Comparison of ENCODE assay signal across 8 cellular contexts in the genomic region with DNA sequence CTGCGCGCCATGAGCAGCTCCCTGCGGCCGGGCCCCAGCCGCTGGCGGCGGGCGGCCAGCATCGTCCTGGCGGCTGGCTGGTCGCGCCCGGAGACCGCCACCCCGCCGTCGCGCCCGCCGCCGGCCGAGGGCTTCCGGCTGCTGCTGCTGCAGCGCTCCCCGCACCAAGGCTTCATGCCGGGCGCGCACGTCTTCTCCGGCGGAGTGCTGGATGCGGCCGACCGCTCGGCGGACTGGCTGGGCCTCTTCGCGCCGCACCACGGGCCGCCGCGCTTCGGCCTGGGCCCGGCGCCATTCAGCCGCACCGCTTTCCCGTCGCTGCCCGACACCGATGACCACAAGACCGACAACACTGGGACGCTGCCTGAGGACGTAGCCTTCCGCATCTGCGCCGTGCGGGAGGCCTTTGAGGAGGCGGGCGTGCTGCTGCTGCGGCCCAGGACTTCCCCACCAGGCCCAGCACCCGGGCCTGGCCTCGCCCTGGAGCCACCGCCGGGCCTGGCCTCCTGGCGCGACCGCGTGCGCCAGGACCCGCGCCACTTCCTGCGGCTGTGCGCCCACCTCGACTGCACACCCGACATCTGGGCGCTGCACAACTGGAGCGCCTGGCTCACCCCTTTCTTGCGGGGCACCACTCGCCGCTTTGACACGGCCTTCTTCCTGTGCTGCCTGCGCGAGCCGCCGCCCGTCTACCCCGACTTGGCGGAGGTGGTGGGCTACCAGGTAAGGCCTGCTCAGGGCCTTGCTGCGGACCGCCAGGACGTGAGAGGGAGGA. TPM values are rescaled to one million over a fixed set of nuclear protein-coding genes. Genes with fewer than 3 reads are reported as not detected.
DNase-seq lines count a peak whose midpoint lies in the region; ATAC-seq, FAIRE-seq and TF ChIP-seq lines count a peak whose summit lies in the region.

No MANE protein-coding gene starts in this region.

- no peak overlapping the region for H3K56ac ChIP-seq in H1 (replicated peaks; ENCODE audit: insufficient read length, low read depth, low read length)

- H3K27me3 ChIP-seq in H1 (replicated peaks in 1 of 4; ENCODE audit: control insufficient read depth in 3 of 4, extremely low read depth in 1 of 4, insufficient read depth in 3 of 4, low read length in 3 of 4): peaks cover 0 to 21% (median 10%) of the 10 kb centered on the region in 4 experiments; a peak in 6 of 7 replicates

- peak; percentile 62 for ATAC-seq in stimulated activated effector memory CD8-positive, alpha-beta T cell treated with anti-CD3 and anti-CD28 coated beads, Interleukin-12 subunit alpha, Interleukin-12 subunit beta, amount 100 ng/mL, for 72 hours

- peaks cover 0 to 1% of the 10 kb centered on the region in 2 experiments for H4K20me1 ChIP-seq in H1 (replicated peaks in 1 of 2; ENCODE audit: control insufficient read depth in 1 of 2, insufficient read depth in 2 of 2, low read length in 2 of 2)

- no peak overlapping the region for H2AK5ac ChIP-seq in H1 (ENCODE audit: low read depth, low read length)

- no peak; a peak in 1 of 4 replicates for TF ChIP-seq RAD21 in H1 (IDR thresholded peaks at IDR 0.05 in 1 of 2, conservative IDR thresholded peaks at IDR 0.05 in 1 of 2; ENCODE audit: low read depth in 2 of 2, low read length in 2 of 2)

- H3K27ac ChIP-seq in H1 (ENCODE audit: low read depth, low read length): no peak overlapping the region

- no peak; a peak in 2 of 3 replicates for TF ChIP-seq POLR2A in H1 (IDR thresholded peaks at IDR 0.05; ENCODE audit: control extremely low read depth in 1 of 2, low read depth in 2 of 2, low read length in 2 of 2)

- FAIRE-seq in H1 (lab: Jason Lieb, UNC): no peak

- H3K4me2 ChIP-seq in H1 (ENCODE audit: insufficient read depth in 1 of 2, low read depth in 2 of 2, low read length in 2 of 2): peak overlapping the region; percentile 48 to 88

- H3K4me3 Mint-ChIP-seq in stimulated activated effector memory CD8-positive, alpha-beta T cell treated with anti-CD3 and anti-CD28 coated beads, Interleukin-12 subunit alpha, Interleukin-12 subunit beta, amount 100 ng/mL, for 72 hours: peak overlapping the region; percentile 93

- WGBS in H1 (ENCODE audit: extremely low coverage in 1 of 2, insufficient coverage in 1 of 2, insufficient read length in 1 of 2, insufficient replicate concordance in 2 of 2, low coverage in 1 of 2, low lambda C conversion rate in 2 of 2, missing lambda C conversion rate in 1 of 2), 2 experiments: 19% methylated on average over 83 of the region's 93 CpGs; no CpG with 5 or more reads in 1 of the 2 experiments

- no peaks in the 10 kb centered on the region for H3K9me3 ChIP-seq in H1 (ENCODE audit: insufficient read depth in 2 of 2, low read depth in 1 of 2, low read length in 1 of 2)

- H3K23ac ChIP-seq in H1 (ENCODE audit: insufficient read length): no peak overlapping the region

- H4K91ac ChIP-seq in H1 (replicated peaks; ENCODE audit: insufficient read length, low read length): peak overlapping the region; percentile 97

- peak overlapping the region in 3 of 4 experiments; percentile 51 to 67 (median 53); a peak in 5 of 7 replicates for H3K9ac ChIP-seq in H1 (replicated peaks in 1 of 4; ENCODE audit: extremely low read depth in 1 of 4, low read depth in 3 of 4, low read length in 3 of 4)

- CTCF ChIA-PET in H1 (lab: Charles Lee; ENCODE audit: partially characterized antibody): interaction anchor here (1.0 kb wide), 1 partner anchor 12 kb away, joined by 5 read pairs; no protein-coding TSS in a partner anchor

- peaks cover 2% of the 10 kb centered on the region; the same call in 1 of the 2 replicates for H3K23me2 ChIP-seq in H1 (ENCODE audit: low read depth, low read length)

- no peaks in the 10 kb centered on the region for H3K9me3 Mint-ChIP-seq in stimulated activated effector memory CD8-positive, alpha-beta T cell treated with anti-CD3 and anti-CD28 coated beads, Interleukin-12 subunit alpha, Interleukin-12 subunit beta, amount 100 ng/mL, for 72 hours

- peak overlapping the region; percentile 54; the same call in 1 of the 2 replicates for H2AFZ ChIP-seq in H1 (ENCODE audit: low read length)

- no peaks in the 10 kb centered on the region for H3K36me3 ChIP-seq in H1 (ENCODE audit: control insufficient read depth in 2 of 4, insufficient read depth in 4 of 4, low read length in 3 of 4)

- no peaks in the 10 kb centered on the region; the same call in 1 of the 2 replicates for H3K79me1 ChIP-seq in H1 (ENCODE audit: low read depth, low read length)

- peak overlapping the region; percentile 96 for H3K27ac Mint-ChIP-seq in stimulated activated effector memory CD8-positive, alpha-beta T cell treated with anti-CD3 and anti-CD28 coated beads, Interleukin-12 subunit alpha, Interleukin-12 subunit beta, amount 100 ng/mL, for 72 hours

- no peak overlapping the region for H2BK20ac ChIP-seq in H1 (ENCODE audit: low read length)

- H2BK12ac ChIP-seq in H1 (ENCODE audit: low read depth, low read length): 0 out of 2 replicates have a peak overlapping the region, but pooled peaks have one; percentile 63

- TF ChIP-seq CTCF in HFF-Myc (IDR thresholded peaks at IDR 0.05; ENCODE audit: low read depth, low read length, missing control alignments) (no peak), H1 (IDR thresholded peaks at IDR 0.05; ENCODE audit: control extremely low read depth in 1 of 3, insufficient read depth in 1 of 3, low read depth in 1 of 3, low read length in 3 of 3) (no peak)

- H3K4me3 ChIP-seq in HFF-Myc (replicated peaks; ENCODE audit: low read depth, low read length) (peak overlapping the region; percentile 59), H1 (ENCODE audit: extremely low read depth in 1 of 4, insufficient read depth in 2 of 4, low read depth in 3 of 4, low read length in 4 of 4) (peak overlapping the region; percentile 32 to 64 (median 35))

- no peak for TF ChIP-seq EP300 in H1 (IDR thresholded peaks at IDR 0.05; ENCODE audit: borderline replicate concordance in 1 of 2, low read depth in 2 of 2, low read length in 2 of 2)

- no peak overlapping the region for H3K14ac ChIP-seq in H1 (ENCODE audit: insufficient read length)

- peaks cover 30% of the 10 kb centered on the region for H3K36me3 Mint-ChIP-seq in stimulated activated effector memory CD8-positive, alpha-beta T cell treated with anti-CD3 and anti-CD28 coated beads, Interleukin-12 subunit alpha, Interleukin-12 subunit beta, amount 100 ng/mL, for 72 hours

- H3K4me1 Mint-ChIP-seq in stimulated activated effector memory CD8-positive, alpha-beta T cell treated with anti-CD3 and anti-CD28 coated beads, Interleukin-12 subunit alpha, Interleukin-12 subunit beta, amount 100 ng/mL, for 72 hours: peaks cover 53% of the 10 kb centered on the region

- DNase-seq in NCI-H82 (lab: John Stamatoyannopoulos, UW) (peak; percentile 64), NCI-H82 treated with DMSO at 0.1 percent for 48 hours (lab: John Stamatoyannopoulos, UW; ENCODE audit: unreplicated experiment) (no peak), HFF-Myc (ENCODE audit: extremely low read depth, low read depth) (no peak), MV-4-11 (lab: John Stamatoyannopoulos, UW) (peak; percentile 67), H1 (ENCODE audit: low read depth in 1 of 2, low spot score in 2 of 2) (peak in 1 of 2 experiments; percentile 72), lung microvascular endothelial cell (ENCODE audit: low read depth in 2 of 2) (peak; percentile 89 to 92)
- peak; percentile 59 to 67 for DNase-seq in activated CD4-positive, alpha-beta T cell treated with anti-CD3 and anti-CD28 coated beads, Interleukin-2, amount 50 U/mL, for 48 hours
- DNase-seq in stimulated activated effector memory CD8-positive, alpha-beta T cell treated with anti-CD3 and anti-CD28 coated beads, Interleukin-12 subunit alpha, Interleukin-12 subunit beta, amount 100 ng/mL, for 72 hours (ENCODE audit: low spot score in 2 of 2): peak; percentile 44 to 79

- no peaks in the 10 kb centered on the region; a peak in 1 of 7 replicates for H3K4me1 ChIP-seq in H1 (replicated peaks in 1 of 4; ENCODE audit: control insufficient read depth in 3 of 4, insufficient read depth in 4 of 4, low read length in 3 of 4)

- no peak overlapping the region for H2BK5ac ChIP-seq in H1 (ENCODE audit: low read depth, low read length)

- POLR2A ChIA-PET in H1 (lab: Charles Lee; ENCODE audit: partially characterized antibody): interaction anchor here (0.5 to 1.1 kb wide), 3 partner anchors 9 to 41 kb away, joined by 3 to 12 read pairs (median 4); no protein-coding TSS in a partner anchor

- H4K5ac ChIP-seq in H1 (ENCODE audit: insufficient read length, low read depth, low read length): no peak overlapping the region

- H3K18ac ChIP-seq in H1 (ENCODE audit: extremely low read depth, low read length): no peak overlapping the region; the same call in none of the 2 replicates

- H3K79me2 ChIP-seq in H1 (ENCODE audit: control insufficient read depth in 1 of 2, insufficient read depth in 2 of 2, low read length in 2 of 2): no peaks in the 10 kb centered on the region

- H4K8ac ChIP-seq in H1 (ENCODE audit: extremely low read depth, insufficient read depth, low read length): peak overlapping the region; percentile 91

- no peak overlapping the region for H3K4ac ChIP-seq in H1 (replicated peaks; ENCODE audit: insufficient read length, low read depth, low read length)

- no peak overlapping the region for H2BK15ac ChIP-seq in H1 (ENCODE audit: low read length)

- H2BK120ac ChIP-seq in H1 (replicated peaks; ENCODE audit: low read depth, low read length): no peak overlapping the region

RNA-seq across cellular contexts. Expression of a gene that starts 0.5 kb away (rescaled TPM):
- 2.4 and 3.3 TPM in 2 replicates for total RNA-seq in H1 (2021; fragmentation: NEBNext Ultra II Directional; extraction: Animal tissue kit (Norgen Biotek cat#: 25700))
- 2.0 TPM in 2 replicates for polyA plus RNA-seq in H1 (2011; rRNA removed)
- polyA plus RNA-seq in H1 (2011; cell fraction: cytosol; rRNA removed): 1.6 TPM
- polyA plus RNA-seq in H1 (2011; cell fraction: nucleus; rRNA removed): 1.7 TPM
- polyA plus RNA-seq in H1 (2012, experiment 1 of 2): 1.3 to 1.7 TPM (median 1.4 TPM) in 4 replicates
- 1.8 TPM for polyA plus RNA-seq in H1 (2012, experiment 2 of 2)
- 1.8 TPM for polyA plus RNA-seq in H1 (2013, experiment 1 of 2)
- 1.7 TPM for polyA plus RNA-seq in H1 (2013, experiment 2 of 2)
- polyA minus RNA-seq in H1 (2011; rRNA and poly(A)+ RNA removed): 0.73 and 1.2 TPM in 2 replicates
- 2.9 TPM for polyA minus RNA-seq in H1 (2011; cell fraction: cytosol; rRNA and poly(A)+ RNA removed)
- polyA minus RNA-seq in H1 (2011; cell fraction: nucleus; rRNA and poly(A)+ RNA removed): 3.5 TPM
- total RNA-seq in lung microvascular endothelial cell: 8.5 and 11.3 TPM in 2 replicates

RNA-seq across cellular contexts. Expression of a gene that starts 16.5 kb away (rescaled TPM):
- 0.26 and 0.33 TPM in 2 replicates for total RNA-seq in H1 (2021; fragmentation: NEBNext Ultra II Directional; extraction: Animal tissue kit (Norgen Biotek cat#: 25700))
- 0.11 TPM in 2 replicates for polyA plus RNA-seq in H1 (2011; rRNA removed)
- polyA plus RNA-seq in H1 (2011; cell fraction: cytosol; rRNA removed): 0.09 TPM
- 0.10 TPM for polyA plus RNA-seq in H1 (2011; cell fraction: nucleus; rRNA removed)
- 0.05 to 0.15 TPM (median 0.08 TPM) in 4 replicates for polyA plus RNA-seq in H1 (2012, experiment 1 of 2)
- 0.13 TPM for polyA plus RNA-seq in H1 (2012, experiment 2 of 2)
- 0.10 TPM for polyA plus RNA-seq in H1 (2013, experiment 1 of 2)
- polyA plus RNA-seq in H1 (2013, experiment 2 of 2): 0.07 TPM
- 0.05 TPM in 1 of 2 replicates, not detected in the other for polyA minus RNA-seq in H1 (2011; rRNA and poly(A)+ RNA removed)
- polyA minus RNA-seq in H1 (2011; cell fraction: cytosol; rRNA and poly(A)+ RNA removed): 0.37 TPM
- polyA minus RNA-seq in H1 (2011; cell fraction: nucleus; rRNA and poly(A)+ RNA removed): 0.40 TPM
- total RNA-seq in lung microvascular endothelial cell: 0.22 and 0.79 TPM in 2 replicates

RNA-seq across cellular contexts. Expression of a gene that starts 17.2 kb away (rescaled TPM):
- total RNA-seq in H1 (2021; fragmentation: NEBNext Ultra II Directional; extraction: Animal tissue kit (Norgen Biotek cat#: 25700)): 55.7 and 57.4 TPM in 2 replicates
- polyA plus RNA-seq in H1 (2011; rRNA removed): 27.9 and 30.5 TPM in 2 replicates
- 42.4 TPM for polyA plus RNA-seq in H1 (2011; cell fraction: cytosol; rRNA removed)
- polyA plus RNA-seq in H1 (2011; cell fraction: nucleus; rRNA removed): 33.6 TPM
- 27.6 to 34.4 TPM (median 30.0 TPM) in 4 replicates for polyA plus RNA-seq in H1 (2012, experiment 1 of 2)
- polyA plus RNA-seq in H1 (2012, experiment 2 of 2): 5.9 TPM
- polyA plus RNA-seq in H1 (2013, experiment 1 of 2): 24.2 TPM
- polyA plus RNA-seq in H1 (2013, experiment 2 of 2): 25.4 TPM
- polyA minus RNA-seq in H1 (2011; rRNA and poly(A)+ RNA removed): 71.8 and 77.4 TPM in 2 replicates
- 37.1 TPM for polyA minus RNA-seq in H1 (2011; cell fraction: cytosol; rRNA and poly(A)+ RNA removed)
- polyA minus RNA-seq in H1 (2011; cell fraction: nucleus; rRNA and poly(A)+ RNA removed): 36.4 TPM
- total RNA-seq in lung microvascular endothelial cell: 20.5 and 31.9 TPM in 2 replicates

RNA-seq across cellular contexts. Expression of a gene that starts 27.4 kb away (rescaled TPM):
- total RNA-seq in H1 (2021; fragmentation: NEBNext Ultra II Directional; extraction: Animal tissue kit (Norgen Biotek cat#: 25700)): 0.73 and 0.88 TPM in 2 replicates
- 0.36 and 0.39 TPM in 2 replicates for polyA plus RNA-seq in H1 (2011; rRNA removed)
- polyA plus RNA-seq in H1 (2011; cell fraction: cytosol; rRNA removed): 0.40 TPM
- 0.61 TPM for polyA plus RNA-seq in H1 (2011; cell fraction: nucleus; rRNA removed)
- polyA plus RNA-seq in H1 (2012, experiment 1 of 2): 0.40 to 0.81 TPM (median 0.59 TPM) in 4 replicates
- 0.05 TPM for polyA plus RNA-seq in H1 (2012, experiment 2 of 2)
- polyA plus RNA-seq in H1 (2013, experiment 1 of 2): 0.63 TPM
- 0.66 TPM for polyA plus RNA-seq in H1 (2013, experiment 2 of 2)
- polyA minus RNA-seq in H1 (2011; rRNA and poly(A)+ RNA removed): 0.28 and 0.32 TPM in 2 replicates
- polyA minus RNA-seq in H1 (2011; cell fraction: cytosol; rRNA and poly(A)+ RNA removed): not detected
- 0.40 TPM for polyA minus RNA-seq in H1 (2011; cell fraction: nucleus; rRNA and poly(A)+ RNA removed)
- total RNA-seq in lung microvascular endothelial cell: 0.40 and 1.5 TPM in 2 replicates

Comparison
In these comparisons a context has a peak if more than half of its experiments do, and no peak if none do; other contexts are left out.
1. DNase-seq: peak in NCI-H82 (single experiment), MV-4-11 (single experiment), activated CD4-positive, alpha-beta T cell treated with anti-CD3 and anti-CD28 coated beads, Interleukin-2, amount 50 U/mL, for 48 hours (2 of 2), lung microvascular endothelial cell (2 of 2) and stimulated activated effector memory CD8-positive, alpha-beta T cell treated with anti-CD3 and anti-CD28 coated beads, Interleukin-12 subunit alpha, Interleukin-12 subunit beta, amount 100 ng/mL, for 72 hours (2 of 2); none in NCI-H82 treated with DMSO at 0.1 percent for 48 hours (single experiment) and HFF-Myc (single experiment).